1 cellular context compared by ENCODE assay signal in genomic region chr3:38582941-38583645, GRCh38.
A peak's percentile ranks its signal among the peaks of the same experiment; 100 is the strongest.
TF ChIP-seq lines count a peak whose summit lies in the region.

No MANE protein-coding gene starts in this region.

TF ChIP-seq in K562, 482 proteins besides CTCF, POLR2A, EP300 and RAD21 (continued from another document):
- no peak for TF ChIP-seq ATF3 (IDR thresholded peaks at IDR 0.05)
- TF ChIP-seq ATF3 (CRISPR knock-in tag; conservative IDR thresholded peaks at IDR 0.05): no peak
- TF ChIP-seq NFIC (IDR thresholded peaks at IDR 0.05): peak; percentile 74
- no peak for TF ChIP-seq NFRKB (IDR thresholded peaks at IDR 0.05; ENCODE audit: low read depth)
- no peak for TF ChIP-seq ZNF586 (CRISPR knock-in tag; conservative IDR thresholded peaks at IDR 0.05)
- TF ChIP-seq ZNF518B (CRISPR knock-in tag; IDR thresholded peaks at IDR 0.05): no peak
- TF ChIP-seq KDM1A (IDR thresholded peaks at IDR 0.05): no peak
- TF ChIP-seq EGR1 (conservative IDR thresholded peaks at IDR 0.05): peak; percentile 19; the same call in 1 of the 2 replicates
- no peak for TF ChIP-seq ZNF707 (CRISPR knock-in tag; conservative IDR thresholded peaks at IDR 0.05)
